8 cellular contexts compared by ENCODE assay signal in genomic region chr1:56644064-56644940, GRCh38. TPM values are rescaled to one million over a fixed set of nuclear protein-coding genes. Genes with fewer than 3 reads are reported as not detected.
DNase-seq lines count a peak whose midpoint lies in the region; ATAC-seq and TF ChIP-seq lines count a peak whose summit lies in the region.

No MANE protein-coding gene starts in this region.

- POLR2A ChIA-PET in AG04449 (lab: Yijun Ruan, JAX), result no interaction called here

- no peaks in the 10 kb centered on the region for H3K27me3 ChIP-seq in adipocyte (replicated peaks; ENCODE audit: control insufficient read depth, insufficient read depth, low read length)
- H3K27me3 ChIP-seq in iPS-20b (ENCODE audit: insufficient read depth, low read length), result peaks cover 40% of the 10 kb centered on the region
- peaks cover 45% of the 10 kb centered on the region for H3K27me3 ChIP-seq in smooth muscle cell (ENCODE audit: low read depth)

- no peak for DNase-seq in AG04449 (ENCODE audit: low read depth, low spot score)
- peak; percentile 25 for DNase-seq in H4 (ENCODE audit: low spot score)
- peak; percentile 52 for DNase-seq in adipocyte (ENCODE audit: low read depth)
- no peak for DNase-seq in smooth muscle cell (lab: John Stamatoyannopoulos, UW; ENCODE audit: unreplicated experiment)
- no peak for DNase-seq in stimulated activated CD4-positive, alpha-beta T cell treated with anti-CD3 and anti-CD28 coated beads, Interleukin-1b, Interleukin-23, amount 100 ng/mL, for 48 hours

- CTCF ChIA-PET in AG04449 (lab: Yijun Ruan, JAX), result interaction anchor here (1.2 to 1.7 kb wide), 3 partner anchors 65 to 177 kb away, joined by 5 to 6 read pairs (median 5); no protein-coding TSS in a partner anchor

- ATAC-seq in HG03280 (IDR thresholded peaks at IDR 0.05; ENCODE audit: unreplicated experiment), result no peak
- ATAC-seq in GM21381 (IDR thresholded peaks at IDR 0.05; ENCODE audit: unreplicated experiment), result no peak

- peak overlapping the region; percentile 90 for H2AFZ ChIP-seq in smooth muscle cell (ENCODE audit: low read depth)

- H3K9me3 ChIP-seq in adipocyte (ENCODE audit: control insufficient read depth, low read length) (no peaks in the 10 kb centered on the region), iPS-20b (ENCODE audit: insufficient read depth, low read depth, low read length) (no peaks in the 10 kb centered on the region), smooth muscle cell (replicated peaks; ENCODE audit: low read depth) (no peaks in the 10 kb centered on the region)

- TF ChIP-seq CTCF in AG04449 (IDR thresholded peaks at IDR 0.05; ENCODE audit: insufficient read depth, low read length, missing control alignments), result no peak
- TF ChIP-seq CTCF in smooth muscle cell (IDR thresholded peaks at IDR 0.05; ENCODE audit: borderline replicate concordance, insufficient read depth, poor library complexity, severe bottlenecking), result no peak

- H3K36me3 ChIP-seq in adipocyte (ENCODE audit: control insufficient read depth, insufficient read depth, low read length, severe bottlenecking) (no peaks in the 10 kb centered on the region), iPS-20b (ENCODE audit: insufficient read depth, low read depth, low read length) (no peaks in the 10 kb centered on the region), smooth muscle cell (ENCODE audit: low read depth) (no peaks in the 10 kb centered on the region)

- H3K9ac ChIP-seq in adipocyte (ENCODE audit: low read length) (peak overlapping the region; percentile 76), iPS-20b (ENCODE audit: low read depth, low read length) (peak overlapping the region; percentile 66; the same call in 1 of the 2 replicates), smooth muscle cell (ENCODE audit: low read depth) (no peak overlapping the region)

- H3K4me1 ChIP-seq in adipocyte (ENCODE audit: control insufficient read depth, insufficient read depth, low read length), result peaks cover 17% of the 10 kb centered on the region
- H3K4me1 ChIP-seq in iPS-20b (ENCODE audit: insufficient read depth, low read length), result no peaks in the 10 kb centered on the region; the same call in 1 of the 2 replicates
- H3K4me1 ChIP-seq in smooth muscle cell (ENCODE audit: low read depth), result peaks cover 4% of the 10 kb centered on the region

- peak overlapping the region; percentile 95 for H3K4me2 ChIP-seq in smooth muscle cell

- 22% methylated on average over 22 of the region's 24 CpGs for WGBS in smooth muscle cell (ENCODE audit: low lambda C conversion rate)

- no peaks in the 10 kb centered on the region for H3K79me2 ChIP-seq in smooth muscle cell (ENCODE audit: low read depth)

- H3F3A ChIP-seq in smooth muscle cell (ENCODE audit: low read depth), result no peaks in the 10 kb centered on the region

- H3K4me3 ChIP-seq in AG04449 (ENCODE audit: low read depth, low read length) (peak overlapping the region; percentile 70), adipocyte (ENCODE audit: low read length) (peak overlapping the region; percentile 82), iPS-20b (ENCODE audit: low read length) (peak overlapping the region; percentile 73), smooth muscle cell (peak overlapping the region; percentile 68)

- no peaks in the 10 kb centered on the region for H4K20me1 ChIP-seq in smooth muscle cell (ENCODE audit: low read depth)

- no peak overlapping the region for H3K27ac ChIP-seq in iPS-20b (ENCODE audit: low read length)
- H3K27ac ChIP-seq in smooth muscle cell (ENCODE audit: low read depth), result no peak overlapping the region

RNA-seq across cellular contexts. Expression of gene PRKAA2, which starts 0.8 kb away (rescaled TPM):
- 2.2 and 3.5 TPM in 2 replicates for total RNA-seq in H4 (2014; rRNA removed; shearing (Covaris generic))
- 1.3 and 1.8 TPM in 2 replicates for total RNA-seq in smooth muscle cell
- polyA plus RNA-seq in smooth muscle cell, result 0.17 and 0.50 TPM in 2 replicates

Comparison
In these comparisons a context has a peak if more than half of its experiments do, and no peak if none do; other contexts are left out.
1. DNase-seq: peak in H4 (single experiment) and adipocyte (single experiment); none in AG04449 (single experiment), smooth muscle cell (single experiment) and stimulated activated CD4-positive, alpha-beta T cell treated with anti-CD3 and anti-CD28 coated beads, Interleukin-1b, Interleukin-23, amount 100 ng/mL, for 48 hours (single experiment).
2. Peak in every context shown above with its lines, with median percentiles within 50 percentile points of each other: H3K4me3 ChIP-seq.